Comparison of ENCODE assay signal across 9 cellular contexts in genomic region chr2:215002500-215002899, GRCh38.
DNase-seq lines count a peak whose midpoint lies in the region; ATAC-seq, FAIRE-seq and TF ChIP-seq lines count a peak whose summit lies in the region.
"Had no signal": no experiment of that assay in that cellular context is flagged by ENCODE, and none has a peak within 500 bp of the region (broad histone marks: within the 10 kb centered on the region; RNA-seq: fewer than 3 reads in every experiment).

No MANE protein-coding gene starts in this region.

- ATAC-seq in GM18502 (IDR thresholded peaks at IDR 0.05; ENCODE audit: poor library complexity, unreplicated experiment) (peak; percentile 75), HG03460 (IDR thresholded peaks at IDR 0.05; ENCODE audit: unreplicated experiment) (peak; percentile 53), foreskin keratinocyte (peak; percentile 55)
- ATAC-seq in activated naive CD8-positive, alpha-beta T cell treated with anti-CD3 and anti-CD28 coated beads, Interleukin-2, amount 50 U/mL, for 24 hours: no peak

- no peaks in the 10 kb centered on the region for H3K9me3 ChIP-seq in small intestine (ENCODE audit: control insufficient read depth, low read depth)

- H3K4me3 ChIP-seq in AG09309 (ENCODE audit: control insufficient read depth, low read depth, low read length) (no peak overlapping the region), small intestine (ENCODE audit: low read depth in 1 of 2, low read length in 2 of 2) (no peak overlapping the region)
- H3K4me3 ChIP-seq: lung had no signal

- H3K27ac Mint-ChIP-seq in activated naive CD8-positive, alpha-beta T cell treated with anti-CD3 and anti-CD28 coated beads, Interleukin-2, amount 50 U/mL, for 24 hours: no peak overlapping the region

- H3K36me3 ChIP-seq in small intestine (ENCODE audit: control insufficient read depth in 2 of 2, insufficient read depth in 2 of 2, low read length in 2 of 2): no peaks in the 10 kb centered on the region

- DNase-seq in AG09309 (ENCODE audit: low read depth): peak; percentile 7
- peak; percentile 46 for DNase-seq in RPMI8226
- DNase-seq in foreskin keratinocyte: peak in 1 of 2 donors; percentile 25
- DNase-seq in small intestine: peak; percentile 11
- DNase-seq in NCI-H774 (lab: John Stamatoyannopoulos, UW): no peak
- DNase-seq in activated naive CD8-positive, alpha-beta T cell treated with anti-CD3 and anti-CD28 coated beads, Interleukin-2, amount 50 U/mL, for 24 hours: no peak

- H3K36me3 Mint-ChIP-seq in activated naive CD8-positive, alpha-beta T cell treated with anti-CD3 and anti-CD28 coated beads, Interleukin-2, amount 50 U/mL, for 24 hours (ENCODE audit: low read depth): no peaks in the 10 kb centered on the region

- H3K27ac ChIP-seq in foreskin keratinocyte: no peak overlapping the region
- H3K27ac ChIP-seq in small intestine (ENCODE audit: low read depth in 1 of 2, low read length in 1 of 2): no peak overlapping the region

- no peaks in the 10 kb centered on the region for H3K4me1 Mint-ChIP-seq in activated naive CD8-positive, alpha-beta T cell treated with anti-CD3 and anti-CD28 coated beads, Interleukin-2, amount 50 U/mL, for 24 hours

- FAIRE-seq in small intestine (lab: Jason Lieb, UNC): no peak

- H3K27me3 ChIP-seq in foreskin keratinocyte: no peaks in the 10 kb centered on the region
- H3K27me3 ChIP-seq in small intestine (ENCODE audit: control insufficient read depth in 2 of 2, insufficient read depth in 2 of 2, low read length in 2 of 2): no peaks in the 10 kb centered on the region

- H3K9me3 Mint-ChIP-seq in activated naive CD8-positive, alpha-beta T cell treated with anti-CD3 and anti-CD28 coated beads, Interleukin-2, amount 50 U/mL, for 24 hours: no peaks in the 10 kb centered on the region

- H3K4me3 Mint-ChIP-seq in activated naive CD8-positive, alpha-beta T cell treated with anti-CD3 and anti-CD28 coated beads, Interleukin-2, amount 50 U/mL, for 24 hours: no peak overlapping the region

- H3K4me1 ChIP-seq in foreskin keratinocyte (no peaks in the 10 kb centered on the region), small intestine (ENCODE audit: control insufficient read depth in 2 of 2, insufficient read depth in 1 of 2, low read depth in 1 of 2, low read length in 1 of 2) (no peaks in the 10 kb centered on the region)

- WGBS in small intestine, 3 donors: 12 to 15% (median 14%) methylated on average over 5 of the region's 5 CpGs

- peak; percentile 59 for TF ChIP-seq CTCF in AG09309 (IDR thresholded peaks at IDR 0.05; ENCODE audit: control insufficient read depth, insufficient read depth, low read depth, low read length, missing control alignments)
- peak; percentile 68 for TF ChIP-seq CTCF in foreskin keratinocyte (conservative IDR thresholded peaks at IDR 0.05)

- H3K27me3 Mint-ChIP-seq in activated naive CD8-positive, alpha-beta T cell treated with anti-CD3 and anti-CD28 coated beads, Interleukin-2, amount 50 U/mL, for 24 hours: no peaks in the 10 kb centered on the region

Comparison
In these comparisons a context has a peak if more than half of its experiments do, and no peak if none do; other contexts are left out.
1. DNase-seq: peak in AG09309 (single experiment), RPMI8226 (single experiment) and small intestine (single experiment); none in NCI-H774 (single experiment) and activated naive CD8-positive, alpha-beta T cell treated with anti-CD3 and anti-CD28 coated beads, Interleukin-2, amount 50 U/mL, for 24 hours (single experiment).